In the genomic region with DNA sequence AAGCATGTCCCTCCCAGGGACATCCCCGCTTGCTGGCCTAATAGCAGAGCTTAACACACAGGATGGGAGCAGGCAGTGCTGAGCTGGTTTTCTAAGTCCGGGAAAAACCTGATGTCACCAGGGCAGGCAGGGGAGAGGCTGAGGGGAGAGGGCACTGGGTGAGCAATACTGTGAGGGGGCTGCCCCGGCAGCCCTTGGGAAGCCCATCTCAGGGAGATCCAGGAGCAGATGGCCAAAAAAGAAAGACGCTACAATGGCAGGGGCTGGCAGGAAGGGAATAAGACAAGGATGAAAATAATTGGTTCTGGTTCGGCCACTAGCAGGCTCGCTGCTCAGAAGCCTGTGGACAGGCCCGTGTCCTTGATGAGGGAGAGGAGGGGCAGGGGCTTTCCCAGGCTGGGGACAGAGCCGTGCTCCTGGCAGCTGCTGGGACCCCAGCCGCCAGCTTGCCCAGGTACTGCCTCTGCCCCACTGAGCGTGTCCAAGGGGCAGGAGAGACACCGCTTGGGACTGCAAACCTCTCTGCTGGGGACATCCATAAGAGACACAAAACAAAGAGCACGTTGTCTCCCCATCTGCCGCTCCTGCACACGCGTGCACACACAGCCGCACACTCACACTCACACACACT, we compare ENCODE assay signal across 1 cellular context.
TF ChIP-seq lines count a peak whose summit lies in the region.

No MANE protein-coding gene starts in this region.

TF ChIP-seq in H1, 55 proteins besides CTCF, POLR2A, EP300 and RAD21:
- TF ChIP-seq CREB1 (IDR thresholded peaks at IDR 0.05) (no peak), SIRT6 (IDR thresholded peaks at IDR 0.05; ENCODE audit: low read length) (no peak), RBBP5 (IDR thresholded peaks at IDR 0.05; ENCODE audit: borderline replicate concordance, low read depth, low read length) (no peak), HDAC2 (IDR thresholded peaks at IDR 0.05; ENCODE audit: borderline replicate concordance in 1 of 2, low read depth in 2 of 2, low read length in 2 of 2) (no peak), NANOG (IDR thresholded peaks at IDR 0.05; ENCODE audit: insufficient read depth, low read depth, low read length, poor library complexity, severe bottlenecking) (no peak), GABPA (IDR thresholded peaks at IDR 0.05; ENCODE audit: borderline replicate concordance, insufficient read depth, low read length) (no peak), ZNF274 (IDR thresholded peaks at IDR 0.05; ENCODE audit: borderline replicate concordance, extremely low read depth, low read length) (no peak), CEBPB (IDR thresholded peaks at IDR 0.05; ENCODE audit: low read depth, low read length) (no peak), POU5F1 (IDR thresholded peaks at IDR 0.05; ENCODE audit: low read depth, low read length) (no peak), EZH2 (IDR thresholded peaks at IDR 0.05; ENCODE audit: low read depth, low read length, severe bottlenecking) (no peak), HDAC6 (IDR thresholded peaks at IDR 0.05; ENCODE audit: low read depth, low read length) (no peak), SUZ12 (IDR thresholded peaks at IDR 0.05; ENCODE audit: low read length) (no peak), KDM4A (IDR thresholded peaks at IDR 0.05; ENCODE audit: low read depth, low read length, severe bottlenecking) (no peak), RXRA (IDR thresholded peaks at IDR 0.05; ENCODE audit: insufficient read depth, low read depth, low read length) (no peak), TEAD4 (IDR thresholded peaks at IDR 0.05; ENCODE audit: low read depth, low read length) (no peak), BACH1 (IDR thresholded peaks at IDR 0.05; ENCODE audit: low read length) (no peak), CTBP2 (IDR thresholded peaks at IDR 0.05; ENCODE audit: borderline replicate concordance, insufficient read depth, insufficient read length, low read length) (no peak), RNF2 (IDR thresholded peaks at IDR 0.05; ENCODE audit: borderline replicate concordance, low read depth, low read length, missing control alignments, poor library complexity, severe bottlenecking) (no peak), JUN (IDR thresholded peaks at IDR 0.05; ENCODE audit: low read depth, low read length) (no peak)
- TF ChIP-seq, protein P1, sequence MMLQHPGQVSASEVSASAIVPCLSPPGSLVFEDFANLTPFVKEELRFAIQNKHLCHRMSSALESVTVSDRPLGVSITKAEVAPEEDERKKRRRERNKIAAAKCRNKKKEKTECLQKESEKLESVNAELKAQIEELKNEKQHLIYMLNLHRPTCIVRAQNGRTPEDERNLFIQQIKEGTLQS (IDR thresholded peaks at IDR 0.05; ENCODE audit: insufficient read depth, low read depth, low read length) = no peak
